Comparison of ENCODE assay signal across 24 cellular contexts in the genomic region with DNA sequence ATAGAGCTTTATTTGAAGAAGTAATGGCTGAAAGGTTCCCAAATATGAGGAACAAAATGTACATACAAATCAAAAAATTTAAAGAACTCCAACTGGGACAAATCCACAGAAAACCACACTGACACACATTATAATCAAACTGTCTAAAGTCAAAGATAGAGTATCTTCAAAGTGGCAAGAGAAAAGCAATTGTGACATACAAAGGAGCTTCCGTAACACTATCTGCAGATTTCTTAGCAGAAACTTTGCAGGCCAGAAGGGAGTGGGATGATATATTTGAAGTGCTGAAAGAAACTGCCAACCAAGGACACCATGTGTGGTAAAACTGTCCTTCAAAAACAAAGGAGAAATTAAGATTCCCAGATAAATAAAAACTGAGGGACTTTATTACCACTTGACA.
DNase-seq lines count a peak whose midpoint lies in the region; ATAC-seq, FAIRE-seq and TF ChIP-seq lines count a peak whose summit lies in the region.
"Had no signal": no experiment of that assay in that cellular context is flagged by ENCODE, and none has a peak within 500 bp of the region (broad histone marks: within the 10 kb centered on the region; RNA-seq: fewer than 3 reads in every experiment).

No MANE protein-coding gene starts in this region.

- H3K36me3 ChIP-seq in ACC112 (ENCODE audit: insufficient read depth, low read length), result peaks cover 64% of the 10 kb centered on the region
- peaks cover 90% of the 10 kb centered on the region for H3K36me3 ChIP-seq in RWPE2 (ENCODE audit: low read depth)

- no peak for TF ChIP-seq POLR2A in H54 (IDR thresholded peaks at IDR 0.05; ENCODE audit: low read depth, low read length)

- H3K27me3 ChIP-seq in ACC112 (ENCODE audit: insufficient read depth, low read length), result no peaks in the 10 kb centered on the region
- H3K27me3 ChIP-seq in RWPE2 (ENCODE audit: insufficient read depth, poor library complexity, severe bottlenecking), result no peaks in the 10 kb centered on the region
- H3K27me3 ChIP-seq: BLaER1 had no signal

- peaks cover 2% of the 10 kb centered on the region for H3K9me3 ChIP-seq in RWPE2 (ENCODE audit: severe bottlenecking)
- H3K9me3 ChIP-seq: A549 had no signal

- CTCF ChIA-PET in GM10248 (lab: Yijun Ruan, JAX), result interaction anchor here (0.6 to 4.7 kb wide), 17 partner anchors 11 to 150 kb away, joined by 3 to 39 read pairs (median 4); no protein-coding TSS in a partner anchor

- TF ChIP-seq CTCF in RWPE2 (IDR thresholded peaks at IDR 0.05; ENCODE audit: poor library complexity, severe bottlenecking), result no peak
- no peak for TF ChIP-seq CTCF in GM10248 (IDR thresholded peaks at IDR 0.05; ENCODE audit: control extremely low read depth, extremely low read depth, low read depth, missing control alignments)

- POLR2A ChIA-PET in GM10248 (lab: Yijun Ruan, JAX), result no interaction called here

- DNase-seq in H54 (ENCODE audit: insufficient read length, low spot score), result no peak
- DNase-seq in RWPE2 (ENCODE audit: low spot score), result no peak
- DNase-seq in epithelial cell of prostate (ENCODE audit: low read depth, low spot score), result no peak
- no peak for DNase-seq in amygdala (lab: John Stamatoyannopoulos, UW)
- DNase-seq in GM10248 (ENCODE audit: extremely low spot score), result no peak
- no peak for DNase-seq in NCI-H1694 (lab: John Stamatoyannopoulos, UW)
- DNase-seq: CD4-positive, alpha-beta memory T cell; DMS53; EL; H9; NCI-H1048; NCI-H1436 treated with DMSO at 0.1 percent for 48 hours; NCI-H2081 treated with DMSO at 0.1 percent for 48 hours; NCI-H446 treated with DMSO at 0.1 percent for 48 hours; NCI-H748 treated with DMSO at 0.1 percent for 48 hours; NK-92 treated with Interleukin-12 subunit alpha and Interleukin-12 subunit beta, amount 100 ng/mL, for 24 hours; RPMI8226; SIG-M5 had no signal

- ATAC-seq in RWPE2 (ENCODE audit: low read depth) (no peak), HG03457 (IDR thresholded peaks at IDR 0.05; ENCODE audit: unreplicated experiment) (no peak)

- peaks cover 29% of the 10 kb centered on the region for H3K79me2 ChIP-seq in ACC112 (ENCODE audit: control insufficient read depth, insufficient read depth, low read length, unreplicated experiment)

- H3K4me1 ChIP-seq in ACC112 (ENCODE audit: control insufficient read depth, insufficient read depth, low read length, unreplicated experiment) (peaks cover 17% of the 10 kb centered on the region), RWPE2 (ENCODE audit: insufficient read depth, poor library complexity, severe bottlenecking) (no peaks in the 10 kb centered on the region)
- H3K4me1 ChIP-seq: A549, BLaER1 had no signal

- FAIRE-seq in H54 (lab: Jason Lieb, UNC), result peak; percentile 83
- FAIRE-seq: A549, GM12891 had no signal

- H3K27ac ChIP-seq in ACC112 (ENCODE audit: low read depth, low read length) (peak overlapping the region; percentile 32), RWPE2 (ENCODE audit: poor library complexity, severe bottlenecking) (peak overlapping the region; percentile 60), epithelial cell of prostate (peak overlapping the region; percentile 73)
- H3K27ac ChIP-seq: A549, BLaER1 had no signal

- H3K4me3 ChIP-seq in ACC112 (ENCODE audit: low read depth, low read length) (no peak overlapping the region), RWPE2 (ENCODE audit: severe bottlenecking) (no peak overlapping the region)
- H3K4me3 ChIP-seq: A549, BLaER1, K562 had no signal

- H2AFZ ChIP-seq in ACC112 (ENCODE audit: low read length, unreplicated experiment), result no peak overlapping the region
